In genomic region chr6:136989591-136990578, GRCh38 we compare ENCODE assay signal across 8 cellular contexts. TPM values are rescaled to one million over a fixed set of nuclear protein-coding genes. Genes with fewer than 3 reads are reported as not detected.
A peak's percentile ranks its signal among the peaks of the same experiment; 100 is the strongest.
DNase-seq lines count a peak whose midpoint lies in the region; ATAC-seq, FAIRE-seq and TF ChIP-seq lines count a peak whose summit lies in the region.

No MANE protein-coding gene starts in this region.

- H3K36me3 ChIP-seq in cardiac muscle cell (no peaks in the 10 kb centered on the region), psoas muscle (ENCODE audit: insufficient read depth in 1 of 2, low read depth in 1 of 2) (no peaks in the 10 kb centered on the region)

- no peak for FAIRE-seq in urothelium cell line (lab: Jason Lieb, UNC)

- 4 to 5% (median 5%) methylated on average over 44 of the region's 44 CpGs for WGBS in psoas muscle, 3 donors

- H3K9me3 ChIP-seq in cardiac muscle cell (ENCODE audit: low read depth) = no peaks in the 10 kb centered on the region
- H3K9me3 ChIP-seq in psoas muscle = no peaks in the 10 kb centered on the region

- ATAC-seq in psoas muscle (peak in 1 of 4 donors; percentile 38), GM21825 (IDR thresholded peaks at IDR 0.05; ENCODE audit: unreplicated experiment) (no peak), HG02981 (IDR thresholded peaks at IDR 0.05; ENCODE audit: unreplicated experiment) (no peak)

- no peaks in the 10 kb centered on the region for H3K27me3 ChIP-seq in cardiac muscle cell
- peaks cover 2 to 34% (median 12%) of the 10 kb centered on the region in 3 donors for H3K27me3 ChIP-seq in psoas muscle (ENCODE audit: insufficient read depth in 3 of 3, low read length in 2 of 3)

- TF ChIP-seq CTCF in cardiac muscle cell (IDR thresholded peaks at IDR 0.05; ENCODE audit: low read depth, low read length) (no peak), psoas muscle (IDR thresholded peaks at IDR 0.05) (no peak)

- H3K27ac ChIP-seq in cardiac muscle cell (peak overlapping the region; percentile 31), psoas muscle (no peak overlapping the region)

- H3K4me3 ChIP-seq in cardiac muscle cell (peak overlapping the region; percentile 45), psoas muscle (peak overlapping the region; percentile 53)

- H3K4me1 ChIP-seq in cardiac muscle cell (ENCODE audit: low read depth) = peaks cover 10% of the 10 kb centered on the region
- peaks cover 4% of the 10 kb centered on the region for H3K4me1 ChIP-seq in psoas muscle

- intact Hi-C loops in psoas muscle (cut with DNase I) = no loop called here

- peak; percentile 81 for DNase-seq in DMS53 (lab: John Stamatoyannopoulos, UW)
- DNase-seq in SHP77 treated with DMSO at 0.1 percent for 48 hours (lab: John Stamatoyannopoulos, UW) = peak; percentile 51
- peak in 1 of 2 donors; percentile 75 for DNase-seq in cardiac muscle cell (ENCODE audit: low read depth in 1 of 2, low spot score in 1 of 2)
- DNase-seq in psoas muscle = no peak
- no peak for DNase-seq in urothelium cell line (ENCODE audit: low spot score)
- DNase-seq in NCI-H2029 treated with DMSO at 0.1 percent for 48 hours (lab: John Stamatoyannopoulos, UW) = no peak

RNA-seq across cellular contexts. Expression of gene IL20RA, which starts 54.9 kb away (rescaled TPM):
- 0.71 and 0.99 TPM in 2 replicates for total RNA-seq in cardiac muscle cell
- 0.86 and 3.5 TPM in 2 replicates for polyA plus RNA-seq in cardiac muscle cell
- under 1 TPM in 3 of 4 donors, not detected in 1; 0.07 to 0.94 (median 0.40) TPM for total RNA-seq in psoas muscle
- polyA plus RNA-seq in psoas muscle = under 1 TPM; 0.04 to 0.23 (median 0.05) TPM

Comparison
In these comparisons a context has a peak if more than half of its experiments do, and no peak if none do; other contexts are left out.
1. DNase-seq: peak in DMS53 (single experiment) and SHP77 treated with DMSO at 0.1 percent for 48 hours (single experiment); none in psoas muscle (0 of 2), urothelium cell line (single experiment) and NCI-H2029 treated with DMSO at 0.1 percent for 48 hours (single experiment).